In genomic region chr19:38531515-38531914, GRCh38 we compare ENCODE assay signal across 37 cellular contexts.
"Had no signal": no experiment of that assay in that cellular context is flagged by ENCODE, and none has a peak within 500 bp of the region (broad histone marks: within the 10 kb centered on the region; RNA-seq: fewer than 3 reads in every experiment).

No MANE protein-coding gene starts in this region.

- H3K27me3 ChIP-seq: adrenal gland, body of pancreas, brain microvascular endothelial cell, breast epithelium had no signal

- DNase-seq: activated B cell treated with CpG ODN at 0.5 μM for 24 hours; activated CD4-positive, alpha-beta memory T cell treated with anti-CD3 and anti-CD28 coated beads for 36 hours; activated CD4-positive, alpha-beta T cell treated with anti-CD3 and anti-CD28 coated beads for 4 hours; activated CD4-positive, alpha-beta T cell treated with anti-CD3 and anti-CD28 coated beads, Interleukin-2, amount 10 ng/mL, durations not matched to agents 24 days and 14 days; activated CD4-positive, alpha-beta T cell treated with anti-CD3 and anti-CD28 coated beads, Interleukin-2, amount 50 U/mL, for 1 hour; activated CD4-positive, alpha-beta T cell treated with anti-CD3 and anti-CD28 coated beads, Interleukin-2, amount 50 U/mL, for 4 hours; activated CD4-positive, CD25-positive, alpha-beta regulatory T cell treated with anti-CD3 and anti-CD28 coated beads, Interleukin-2, amount 50 U/mL, for 72 hours; activated CD8-positive, alpha-beta memory T cell treated with anti-CD3 and anti-CD28 coated beads, Interleukin-2, amount 50 U/mL, for 4 hours; activated CD8-positive, alpha-beta T cell treated with anti-CD3 and anti-CD28 coated beads for 36 hours; activated effector memory CD4-positive, alpha-beta T cell treated with anti-CD3 and anti-CD28 coated beads, Interleukin-2, amount 50 U/mL, for 16 hours; activated gamma-delta T cell treated with Interleukin-2 at 50 U/mL for 16 hours; activated naive CD4-positive, alpha-beta T cell; activated naive CD4-positive, alpha-beta T cell treated with anti-CD3 and anti-CD28 coated beads for 36 hours; activated naive CD4-positive, alpha-beta T cell treated with anti-CD3 and anti-CD28 coated beads, Interleukin-2, amount 50 U/mL, for 16 hours; activated naive CD8-positive, alpha-beta T cell treated with anti-CD3 and anti-CD28 coated beads for 36 hours; activated T-cell treated with anti-CD3 and anti-CD28 coated beads for 4 hours; activated T-cell treated with anti-CD3 and anti-CD28 coated beads, Interleukin-2, amount 50 U/mL, for 1 hour; activated T-cell treated with anti-CD3 and anti-CD28 coated beads, Interleukin-2, amount 50 U/mL, for 4 hours; activated T-cell treated with anti-CD3 and anti-CD28 coated beads, Interleukin-2, amount 50 U/mL, for 72 hours; adrenal gland; amniotic stem cell; aorta; body of pancreas; brain microvascular endothelial cell; central memory CD4-positive, alpha-beta T cell; T-helper 1 cell; T-helper 2 cell; T-helper 9 cell had no signal

- H3K27ac ChIP-seq: adrenal gland, body of pancreas, brain microvascular endothelial cell, breast epithelium, VCaP had no signal

- FAIRE-seq: astrocyte, TTC549 had no signal

- H3K4me3 Mint-ChIP-seq: activated B cell treated with CpG ODN at 0.5 μM for 24 hours; activated CD4-positive, alpha-beta memory T cell treated with anti-CD3 and anti-CD28 coated beads for 36 hours; activated CD4-positive, alpha-beta T cell treated with anti-CD3 and anti-CD28 coated beads, Interleukin-2, amount 10 ng/mL, durations not matched to agents 24 days and 14 days; activated CD8-positive, alpha-beta T cell treated with anti-CD3 and anti-CD28 coated beads for 36 hours; activated naive CD4-positive, alpha-beta T cell treated with anti-CD3 and anti-CD28 coated beads for 36 hours; activated naive CD8-positive, alpha-beta T cell treated with anti-CD3 and anti-CD28 coated beads for 36 hours; activated T-cell treated with anti-CD3 and anti-CD28 coated beads, Interleukin-2, amount 50 U/mL, for 4 hours; activated T-cell treated with anti-CD3 and anti-CD28 coated beads, Interleukin-2, amount 50 U/mL, for 72 hours; activated T-helper 1 cell treated with anti-CD3 and anti-CD28 coated beads, Interleukin-12 subunit alpha, Interleukin-12 subunit beta, Interleukin-2, Interleukin-4 antibody, amounts not matched to agents 30 ng/mL and 10 ng/mL and 1 ng/mL, durations not matched to agents 14 hours and 24 hours and 36 hours; activated T-helper 17 cell treated with anti-CD3 and anti-CD28 coated beads, Interleukin-2, amount 50 U/mL, for 72 hours; T-helper 1 cell treated with Interleukin-12 subunit alpha and Interleukin-12 subunit beta and Interleukin-4 antibody, amounts not matched to agents 30 μg/mL and 1 μg/mL, for 36 hours; T-helper 2 cell treated with Interferon-gamma antibody and Interleukin-4, amounts not matched to agents 5 μg/mL and 100 μg/mL, for 36 hours had no signal

- H3K27me3 Mint-ChIP-seq: activated CD4-positive, alpha-beta memory T cell treated with anti-CD3 and anti-CD28 coated beads for 36 hours; activated T-helper 17 cell treated with anti-CD3 and anti-CD28 coated beads, Interleukin-2, amount 50 U/mL, for 72 hours had no signal

- H3K4me1 ChIP-seq: adrenal gland, body of pancreas, breast epithelium had no signal

- H3K36me3 ChIP-seq: adrenal gland, brain microvascular endothelial cell, breast epithelium had no signal

- ATAC-seq: activated CD8-positive, alpha-beta T cell treated with anti-CD3 and anti-CD28 coated beads for 36 hours; activated naive CD4-positive, alpha-beta T cell treated with anti-CD3 and anti-CD28 coated beads, Interleukin-2, amount 50 U/mL, for 72 hours; activated T-cell treated with anti-CD3 and anti-CD28 coated beads, Interleukin-2, amount 50 U/mL, for 4 hours; activated T-cell treated with anti-CD3 and anti-CD28 coated beads, Interleukin-2, amount 50 U/mL, for 72 hours; activated T-helper 17 cell treated with anti-CD3 and anti-CD28 coated beads, Interleukin-2, amount 50 U/mL, for 72 hours; body of pancreas had no signal

- H3K9me3 ChIP-seq: adrenal gland had no signal

- H3K4me1 Mint-ChIP-seq: activated B cell treated with CpG ODN at 0.5 μM for 24 hours had no signal

- H3K27ac Mint-ChIP-seq: activated B cell treated with CpG ODN at 0.5 μM for 24 hours; activated CD4-positive, alpha-beta memory T cell treated with anti-CD3 and anti-CD28 coated beads for 36 hours; activated CD4-positive, alpha-beta T cell treated with anti-CD3 and anti-CD28 coated beads, Interleukin-2, amount 10 ng/mL, durations not matched to agents 24 days and 14 days; activated CD8-positive, alpha-beta T cell treated with anti-CD3 and anti-CD28 coated beads for 36 hours; activated naive CD4-positive, alpha-beta T cell treated with anti-CD3 and anti-CD28 coated beads for 36 hours; activated naive CD4-positive, alpha-beta T cell treated with anti-CD3 and anti-CD28 coated beads, Interleukin-2, amount 50 U/mL, for 72 hours; activated naive CD8-positive, alpha-beta T cell treated with anti-CD3 and anti-CD28 coated beads for 36 hours; activated T-cell treated with anti-CD3 and anti-CD28 coated beads, Interleukin-2, amount 50 U/mL, for 72 hours; activated T-helper 1 cell treated with anti-CD3 and anti-CD28 coated beads, Interleukin-12 subunit alpha, Interleukin-12 subunit beta, Interleukin-2, Interleukin-4 antibody, amounts not matched to agents 30 ng/mL and 10 ng/mL and 1 ng/mL, durations not matched to agents 14 hours and 24 hours and 36 hours; activated T-helper 17 cell treated with anti-CD3 and anti-CD28 coated beads, Interleukin-2, amount 50 U/mL, for 72 hours; T-helper 1 cell treated with Interleukin-12 subunit alpha and Interleukin-12 subunit beta and Interleukin-4 antibody, amounts not matched to agents 30 μg/mL and 1 μg/mL, for 36 hours; T-helper 2 cell treated with Interferon-gamma antibody and Interleukin-4, amounts not matched to agents 5 μg/mL and 100 μg/mL, for 36 hours had no signal

- H3K4me3 ChIP-seq: adrenal gland, body of pancreas, breast epithelium had no signal
